In the genomic region with DNA sequence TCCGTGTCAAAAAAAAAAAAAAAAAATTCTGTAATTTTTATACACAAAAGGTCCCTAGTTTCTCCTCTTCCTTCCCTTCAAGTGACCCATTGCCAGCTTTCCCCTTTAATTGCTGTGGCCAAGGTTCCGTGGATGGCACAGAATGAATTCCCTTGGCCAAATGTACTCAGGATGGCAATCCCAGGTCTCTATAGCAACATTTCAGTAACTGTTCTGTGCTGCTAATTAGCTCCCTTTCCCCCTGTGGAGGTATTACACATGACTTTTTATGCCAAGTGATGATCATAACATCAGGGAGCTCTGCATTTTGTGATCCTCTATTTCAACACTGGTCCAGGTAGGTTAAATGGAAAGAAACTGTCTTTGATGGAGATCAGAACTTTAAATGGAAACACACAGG, we compare ENCODE assay signal across 33 cellular contexts. TPM values are rescaled to one million over a fixed set of nuclear protein-coding genes. Genes with fewer than 3 reads are reported as not detected.
"Had no signal": no experiment of that assay in that cellular context is flagged by ENCODE, and none has a peak within 500 bp of the region (broad histone marks: within the 10 kb centered on the region; RNA-seq: fewer than 3 reads in every experiment).

A gene with protein sequence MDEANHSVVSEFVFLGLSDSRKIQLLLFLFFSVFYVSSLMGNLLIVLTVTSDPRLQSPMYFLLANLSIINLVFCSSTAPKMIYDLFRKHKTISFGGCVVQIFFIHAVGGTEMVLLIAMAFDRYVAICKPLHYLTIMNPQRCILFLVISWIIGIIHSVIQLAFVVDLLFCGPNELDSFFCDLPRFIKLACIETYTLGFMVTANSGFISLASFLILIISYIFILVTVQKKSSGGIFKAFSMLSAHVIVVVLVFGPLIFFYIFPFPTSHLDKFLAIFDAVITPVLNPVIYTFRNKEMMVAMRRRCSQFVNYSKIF (plus strand): TSS at position 301 of the 400 bp plus-strand sequence. CDS start 2,211 bp downstream, outside the sequence.

- H3K9me3 Mint-ChIP-seq: stimulated activated effector memory CD8-positive, alpha-beta T cell treated with anti-CD3 and anti-CD28 coated beads, Interleukin-12 subunit alpha, Interleukin-12 subunit beta, amount 100 ng/mL, for 72 hours; stimulated activated naive B cell treated with anti-CD40 and anti-IgM and Interleukin-4, amounts not matched to agents 10 μg/mL and 1 μg/mL and 100 μg/mL, for 72 hours; stimulated activated naive CD8-positive, alpha-beta T cell treated with anti-CD3 and anti-CD28 coated beads, Interleukin-15, amount 100 ng/mL, for 72 hours; stimulated activated naive CD8-positive, alpha-beta T cell treated with anti-CD3 and anti-CD28 coated beads, Interleukin-15, Interleukin-2, amounts not matched to agents 100 ng/mL and 50 ng/mL, for 24 hours; type B pancreatic cell had no signal

- H3K36me3 Mint-ChIP-seq: stimulated activated effector memory CD8-positive, alpha-beta T cell treated with anti-CD3 and anti-CD28 coated beads, Interleukin-12 subunit alpha, Interleukin-12 subunit beta, amount 100 ng/mL, for 72 hours; stimulated activated memory B cell treated with anti-CD40 and anti-IgM and Interleukin-4, amounts not matched to agents 10 μg/mL and 1 μg/mL and 100 μg/mL, for 72 hours; stimulated activated naive B cell treated with anti-CD40 and anti-IgM and Interleukin-4, amounts not matched to agents 10 μg/mL and 1 μg/mL and 100 μg/mL, for 72 hours; type B pancreatic cell had no signal

- H3K36me3 ChIP-seq: stomach, suprapubic skin, thoracic aorta, thyroid gland, tibial artery, tibial nerve, transverse colon, upper lobe of left lung, upper lobe of right lung, uterus, vagina had no signal

- H3K9me3 ChIP-seq: suprapubic skin, testis, thoracic aorta, thyroid gland, tibial artery, transverse colon, upper lobe of left lung, upper lobe of right lung, uterus, vagina had no signal

- H3K4me1 Mint-ChIP-seq: stimulated activated effector memory CD8-positive, alpha-beta T cell treated with anti-CD3 and anti-CD28 coated beads, Interleukin-12 subunit alpha, Interleukin-12 subunit beta, amount 100 ng/mL, for 72 hours; stimulated activated memory B cell treated with anti-CD40 and anti-IgM and Interleukin-4, amounts not matched to agents 10 μg/mL and 1 μg/mL and 100 μg/mL, for 72 hours; stimulated activated naive B cell treated with anti-CD40 and anti-IgM and Interleukin-4, amounts not matched to agents 10 μg/mL and 1 μg/mL and 100 μg/mL, for 72 hours; stimulated activated naive CD8-positive, alpha-beta T cell treated with anti-CD3 and anti-CD28 coated beads, Interleukin-15, amount 100 ng/mL, for 72 hours had no signal

- FAIRE-seq: urothelium cell line had no signal

- H3K27ac ChIP-seq: stomach, suprapubic skin, testis, thoracic aorta, thyroid gland, tibial artery, tibial nerve, transverse colon, upper lobe of left lung, upper lobe of right lung, uterus, vagina had no signal

- H3K27me3 ChIP-seq: testis, thyroid gland, tibial artery, tibial nerve, upper lobe of left lung, upper lobe of right lung, uterus, vagina had no signal

- H3K4me1 ChIP-seq: stomach, suprapubic skin, testis, thyroid gland, tibial artery, tibial nerve, transverse colon, upper lobe of left lung, upper lobe of right lung, uterus, vagina had no signal

- DNase-seq: stimulated activated CD4-positive, alpha-beta T cell treated with anti-CD3 and anti-CD28 coated beads, Interleukin-2, amount 100 ng/mL, for 48 hours; stimulated activated CD4-positive, alpha-beta T cell treated with anti-CD3 and anti-CD28 coated beads, Interleukin-4, amount 100 ng/mL, for 1 hour; stimulated activated CD4-positive, alpha-beta T cell treated with anti-CD3 and anti-CD28 coated beads, Interleukin-4, amount 100 ng/mL, for 24 hours; stimulated activated CD4-positive, alpha-beta T cell treated with anti-CD3 and anti-CD28 coated beads, Interleukin-4, amount 100 ng/mL, for 4 hours; stimulated activated CD8-positive, alpha-beta memory T cell treated with anti-CD3 and anti-CD28 coated beads, Interleukin-4, amount 100 ng/mL, for 48 hours; stimulated activated naive B cell treated with anti-CD40 and anti-IgM and Interleukin-4, amounts not matched to agents 10 μg/mL and 1 μg/mL and 100 μg/mL, for 72 hours; stimulated activated naive CD4-positive, alpha-beta T cell; stimulated activated naive CD4-positive, alpha-beta T cell treated with Interleukin-2 at 50 U/mL for 16 hours; stimulated activated naive CD8-positive, alpha-beta T cell treated with anti-CD3 and anti-CD28 coated beads, Interleukin-15, amount 100 ng/mL, for 72 hours; stimulated activated naive CD8-positive, alpha-beta T cell treated with anti-CD3 and anti-CD28 coated beads, Interleukin-15, Interleukin-2, amounts not matched to agents 100 U/mL and 50 U/mL, for 24 hours; stomach; substantia nigra; testis; thyroid gland; tibial artery; transverse colon; upper lobe of left lung; upper lobe of right lung; uterus had no signal

- ATAC-seq: stimulated activated effector memory CD8-positive, alpha-beta T cell treated with anti-CD3 and anti-CD28 coated beads, Interleukin-12 subunit alpha, Interleukin-12 subunit beta, amount 100 ng/mL, for 72 hours; stimulated activated memory B cell treated with anti-CD40 and anti-IgM and Interleukin-4, amounts not matched to agents 10 μg/mL and 1 μg/mL and 100 μg/mL, for 72 hours; stimulated activated naive B cell treated with anti-CD40 and anti-IgM and Interleukin-4, amounts not matched to agents 10 μg/mL and 1 μg/mL and 100 μg/mL, for 72 hours; stimulated activated naive CD8-positive, alpha-beta T cell treated with anti-CD3 and anti-CD28 coated beads, Interleukin-15, amount 100 ng/mL, for 72 hours; stimulated activated naive CD8-positive, alpha-beta T cell treated with anti-CD3 and anti-CD28 coated beads, Interleukin-15, Interleukin-2, amounts not matched to agents 100 U/mL and 50 U/mL, for 24 hours; upper lobe of right lung had no signal

- H3K4me3 ChIP-seq: stomach, suprapubic skin, testis, thoracic aorta, thyroid gland, tibial artery, tibial nerve, transverse colon, upper lobe of left lung, upper lobe of right lung, uterus, vagina had no signal

- H3K27ac Mint-ChIP-seq: stimulated activated effector memory CD8-positive, alpha-beta T cell treated with anti-CD3 and anti-CD28 coated beads, Interleukin-12 subunit alpha, Interleukin-12 subunit beta, amount 100 ng/mL, for 72 hours; stimulated activated memory B cell treated with anti-CD40 and anti-IgM and Interleukin-4, amounts not matched to agents 10 μg/mL and 1 μg/mL and 100 μg/mL, for 72 hours; stimulated activated naive B cell treated with anti-CD40 and anti-IgM and Interleukin-4, amounts not matched to agents 10 μg/mL and 1 μg/mL and 100 μg/mL, for 72 hours; stimulated activated naive CD8-positive, alpha-beta T cell treated with anti-CD3 and anti-CD28 coated beads, Interleukin-15, amount 100 ng/mL, for 72 hours; stimulated activated naive CD8-positive, alpha-beta T cell treated with anti-CD3 and anti-CD28 coated beads, Interleukin-15, Interleukin-2, amounts not matched to agents 100 ng/mL and 50 ng/mL, for 24 hours; type B pancreatic cell had no signal

- H3K4me3 Mint-ChIP-seq: stimulated activated effector memory CD8-positive, alpha-beta T cell treated with anti-CD3 and anti-CD28 coated beads, Interleukin-12 subunit alpha, Interleukin-12 subunit beta, amount 100 ng/mL, for 72 hours; stimulated activated memory B cell treated with anti-CD40 and anti-IgM and Interleukin-4, amounts not matched to agents 10 μg/mL and 1 μg/mL and 100 μg/mL, for 72 hours; stimulated activated naive B cell treated with anti-CD40 and anti-IgM and Interleukin-4, amounts not matched to agents 10 μg/mL and 1 μg/mL and 100 μg/mL, for 72 hours; stimulated activated naive CD8-positive, alpha-beta T cell treated with anti-CD3 and anti-CD28 coated beads, Interleukin-15, amount 100 ng/mL, for 72 hours; stimulated activated naive CD8-positive, alpha-beta T cell treated with anti-CD3 and anti-CD28 coated beads, Interleukin-15, Interleukin-2, amounts not matched to agents 100 ng/mL and 50 ng/mL, for 24 hours; type B pancreatic cell had no signal

RNA-seq across cellular contexts. Expression of the gene that starts here (rescaled TPM):
- total RNA-seq: stomach, subcutaneous adipose tissue, suprapubic skin, temporal lobe, testis, thoracic aorta, thyroid gland, tibial nerve, transverse colon, upper lobe of left lung, upper lobe of right lung, ureter, urinary bladder, uterus, vagina had no signal
- polyA plus RNA-seq: stomach, thymus, urinary bladder had no signal
